2 cellular contexts compared by ENCODE assay signal in genomic region chr20:49277786-49278035, GRCh38.
TF ChIP-seq lines count a peak whose summit lies in the region.

No MANE protein-coding gene starts in this region.

TF ChIP-seq in SK-N-SH, 30 proteins besides CTCF, POLR2A, EP300 and RAD21 (continued from another document):
- TF ChIP-seq RXRA (IDR thresholded peaks at IDR 0.05; ENCODE audit: borderline replicate concordance, low read depth) (no peak), EZH2phosphoT487 (IDR thresholded peaks at IDR 0.05; ENCODE audit: borderline replicate concordance, low read depth) (no peak), CHD2 (IDR thresholded peaks at IDR 0.05; ENCODE audit: low read length, partially characterized antibody) (no peak), TEAD4 (IDR thresholded peaks at IDR 0.05; ENCODE audit: borderline replicate concordance, insufficient read depth) (no peak), NRF1 (IDR thresholded peaks at IDR 0.05; ENCODE audit: low read depth, low read length) (no peak)

TF ChIP-seq in SK-N-SH treated with all-trans-retinoic acid at 6 μM for 48 hours, 23 proteins besides CTCF, POLR2A, EP300 and RAD21 (continued from another document):
- TF ChIP-seq CREB5 (CRISPR knock-in tag; IDR thresholded peaks at IDR 0.05; ENCODE audit: low read depth) (no peak), ZNF70 (CRISPR knock-in tag; IDR thresholded peaks at IDR 0.05) (no peak), CSDC2 (CRISPR knock-in tag; IDR thresholded peaks at IDR 0.05) (no peak), OSR1 (CRISPR knock-in tag; IDR thresholded peaks at IDR 0.05) (no peak), ZC3H10 (CRISPR knock-in tag; IDR thresholded peaks at IDR 0.05) (no peak), SNAI2 (CRISPR knock-in tag; IDR thresholded peaks at IDR 0.05) (no peak), RARB (CRISPR knock-in tag; IDR thresholded peaks at IDR 0.05) (no peak), POU6F1 (CRISPR knock-in tag; IDR thresholded peaks at IDR 0.05; ENCODE audit: borderline replicate concordance, low read depth) (no peak), TOX (CRISPR knock-in tag; IDR thresholded peaks at IDR 0.05; ENCODE audit: borderline replicate concordance) (no peak), ZNF565 (CRISPR knock-in tag; conservative IDR thresholded peaks at IDR 0.05; ENCODE audit: low read depth) (no peak), BACH2 (CRISPR knock-in tag; IDR thresholded peaks at IDR 0.05; ENCODE audit: borderline replicate concordance) (no peak), ARNTL (CRISPR knock-in tag; IDR thresholded peaks at IDR 0.05; ENCODE audit: borderline replicate concordance, low read depth) (no peak), ZNF8 (CRISPR knock-in tag; IDR thresholded peaks at IDR 0.05) (no peak)
- TF ChIP-seq, protein P1, sequence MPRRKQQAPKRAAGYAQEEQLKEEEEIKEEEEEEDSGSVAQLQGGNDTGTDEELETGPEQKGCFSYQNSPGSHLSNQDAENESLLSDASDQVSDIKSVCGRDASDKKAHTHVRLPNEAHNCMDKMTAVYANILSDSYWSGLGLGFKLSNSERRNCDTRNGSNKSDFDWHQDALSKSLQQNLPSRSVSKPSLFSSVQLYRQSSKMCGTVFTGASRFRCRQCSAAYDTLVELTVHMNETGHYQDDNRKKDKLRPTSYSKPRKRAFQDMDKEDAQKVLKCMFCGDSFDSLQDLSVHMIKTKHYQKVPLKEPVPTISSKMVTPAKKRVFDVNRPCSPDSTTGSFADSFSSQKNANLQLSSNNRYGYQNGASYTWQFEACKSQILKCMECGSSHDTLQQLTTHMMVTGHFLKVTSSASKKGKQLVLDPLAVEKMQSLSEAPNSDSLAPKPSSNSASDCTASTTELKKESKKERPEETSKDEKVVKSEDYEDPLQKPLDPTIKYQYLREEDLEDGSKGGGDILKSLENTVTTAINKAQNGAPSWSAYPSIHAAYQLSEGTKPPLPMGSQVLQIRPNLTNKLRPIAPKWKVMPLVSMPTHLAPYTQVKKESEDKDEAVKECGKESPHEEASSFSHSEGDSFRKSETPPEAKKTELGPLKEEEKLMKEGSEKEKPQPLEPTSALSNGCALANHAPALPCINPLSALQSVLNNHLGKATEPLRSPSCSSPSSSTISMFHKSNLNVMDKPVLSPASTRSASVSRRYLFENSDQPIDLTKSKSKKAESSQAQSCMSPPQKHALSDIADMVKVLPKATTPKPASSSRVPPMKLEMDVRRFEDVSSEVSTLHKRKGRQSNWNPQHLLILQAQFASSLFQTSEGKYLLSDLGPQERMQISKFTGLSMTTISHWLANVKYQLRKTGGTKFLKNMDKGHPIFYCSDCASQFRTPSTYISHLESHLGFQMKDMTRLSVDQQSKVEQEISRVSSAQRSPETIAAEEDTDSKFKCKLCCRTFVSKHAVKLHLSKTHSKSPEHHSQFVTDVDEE (CRISPR knock-in tag; IDR thresholded peaks at IDR 0.05), result no peak
